In the genomic region with DNA sequence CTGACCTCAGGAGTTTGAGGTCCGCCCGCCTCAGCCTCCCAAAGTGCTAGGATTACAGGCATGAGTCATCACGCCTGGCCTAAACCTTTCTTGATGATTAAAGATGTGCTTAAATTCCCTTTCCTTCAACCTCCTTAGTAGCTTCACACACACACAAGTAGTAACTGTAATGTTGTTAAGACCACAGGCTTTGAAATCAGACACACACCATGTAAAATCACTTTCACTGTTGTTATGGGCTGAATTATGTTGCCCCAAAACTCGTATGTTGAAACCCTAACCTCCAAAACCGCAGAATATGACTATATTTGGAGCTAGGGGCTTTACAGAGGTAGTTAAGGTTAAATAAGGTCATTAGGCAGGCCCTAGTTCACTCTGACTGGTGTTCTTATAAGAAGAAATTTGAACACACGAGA, we compare ENCODE assay signal across 9 cellular contexts.
DNase-seq lines count a peak whose midpoint lies in the region; ATAC-seq and TF ChIP-seq lines count a peak whose summit lies in the region.
"Had no signal": no experiment of that assay in that cellular context is flagged by ENCODE, and none has a peak within 500 bp of the region (broad histone marks: within the 10 kb centered on the region; RNA-seq: fewer than 3 reads in every experiment).

No MANE protein-coding gene starts in this region.

- POLR2A ChIA-PET in activated B cell treated with CpG ODN at 0.5 μM for 24 hours (lab: Charles Lee) = no interaction called here

- peak; percentile 52 for DNase-seq in EH (ENCODE audit: low read depth)
- DNase-seq in activated B cell treated with CpG ODN at 0.5 μM for 24 hours = no peak
- DNase-seq in AG08395 (ENCODE audit: low spot score) = no peak
- no peak for DNase-seq in NCI-H2227 (lab: John Stamatoyannopoulos, UW; ENCODE audit: unreplicated experiment)
- DNase-seq in NCI-H1436 (lab: John Stamatoyannopoulos, UW) = no peak
- no peak for DNase-seq in NCI-H1694 (lab: John Stamatoyannopoulos, UW)
- DNase-seq: DMS153 had no signal

- H3K27ac Mint-ChIP-seq in activated B cell treated with CpG ODN at 0.5 μM for 24 hours = no peak overlapping the region

- H3K4me1 Mint-ChIP-seq in activated B cell treated with CpG ODN at 0.5 μM for 24 hours = peaks cover 6% of the 10 kb centered on the region

- H3K4me3 Mint-ChIP-seq in activated B cell treated with CpG ODN at 0.5 μM for 24 hours = no peak overlapping the region

- intact Hi-C loops in activated B cell treated with CpG ODN at 0.5 μM for 24 hours (cut with micrococcal nuclease) = no loop called here

- no peak for TF ChIP-seq CTCF in activated B cell treated with CpG ODN at 0.5 μM for 24 hours (IDR thresholded peaks at IDR 0.05)

- H3K36me3 Mint-ChIP-seq in activated B cell treated with CpG ODN at 0.5 μM for 24 hours (ENCODE audit: low read depth) = no peaks in the 10 kb centered on the region

- peak; percentile 70 for ATAC-seq in GM21367 (IDR thresholded peaks at IDR 0.05; ENCODE audit: unreplicated experiment)
- ATAC-seq in HG03378 (IDR thresholded peaks at IDR 0.05; ENCODE audit: unreplicated experiment) = peak; percentile 90
- ATAC-seq in activated B cell treated with CpG ODN at 0.5 μM for 24 hours (ENCODE audit: low read depth) = peak; percentile 37

- no peaks in the 10 kb centered on the region for H3K9me3 Mint-ChIP-seq in activated B cell treated with CpG ODN at 0.5 μM for 24 hours

- no peaks in the 10 kb centered on the region for H3K27me3 Mint-ChIP-seq in activated B cell treated with CpG ODN at 0.5 μM for 24 hours

- CTCF ChIA-PET in activated B cell treated with CpG ODN at 0.5 μM for 24 hours (lab: Charles Lee) = no interaction called here

Comparison
In these comparisons a context has a peak if more than half of its experiments do, and no peak if none do; other contexts are left out.
1. ATAC-seq: peak in every context shown above with its lines; median percentile 90 in HG03378; 70 in GM21367; 37 in activated B cell treated with CpG ODN at 0.5 μM for 24 hours.